13 cellular contexts compared by ENCODE assay signal in genomic region chr2:25825238-25825637, GRCh38. TPM values are rescaled to one million over a fixed set of nuclear protein-coding genes. Genes with fewer than 3 reads are reported as not detected.
A peak's percentile ranks its signal among the peaks of the same experiment; 100 is the strongest.
DNase-seq lines count a peak whose midpoint lies in the region; ATAC-seq and FAIRE-seq lines count a peak whose summit lies in the region.
"Had no signal": no experiment of that assay in that cellular context is flagged by ENCODE, and none has a peak within 500 bp of the region (broad histone marks: within the 10 kb centered on the region; RNA-seq: fewer than 3 reads in every experiment).

No MANE protein-coding gene starts in this region.

- H3K36me3 Mint-ChIP-seq in stimulated activated effector memory CD8-positive, alpha-beta T cell treated with anti-CD3 and anti-CD28 coated beads, Interleukin-12 subunit alpha, Interleukin-12 subunit beta, amount 100 ng/mL, for 72 hours, result peaks cover 10% of the 10 kb centered on the region

- H3K9me3 Mint-ChIP-seq in stimulated activated effector memory CD8-positive, alpha-beta T cell treated with anti-CD3 and anti-CD28 coated beads, Interleukin-12 subunit alpha, Interleukin-12 subunit beta, amount 100 ng/mL, for 72 hours, result no peaks in the 10 kb centered on the region

- no peak overlapping the region for H3K4me3 ChIP-seq in effector memory CD4-positive, alpha-beta T cell (ENCODE audit: insufficient read depth, low read depth, low read length, poor library complexity, severe bottlenecking)

- DNase-seq in NCI-H510A (lab: John Stamatoyannopoulos, UW) (peak; percentile 9), NCI-H510A treated with DMSO at 0.1 percent for 48 hours (lab: John Stamatoyannopoulos, UW) (no peak), activated T-cell treated with anti-CD3 and anti-CD28 coated beads for 24 hours (ENCODE audit: low read depth) (peak; percentile 38), midbrain (lab: John Stamatoyannopoulos, UW) (no peak), NCI-H146 (lab: John Stamatoyannopoulos, UW) (no peak), frontal cortex (ENCODE audit: low spot score in 2 of 2) (no peak)
- DNase-seq in effector memory CD4-positive, alpha-beta T cell, result peak in 2 of 3 donors; percentile 2 to 15
- DNase-seq in stimulated activated effector memory CD8-positive, alpha-beta T cell treated with anti-CD3 and anti-CD28 coated beads, Interleukin-12 subunit alpha, Interleukin-12 subunit beta, amount 100 ng/mL, for 72 hours (ENCODE audit: low spot score in 2 of 2), result peak in 1 of 2 donors; percentile 67
- DNase-seq: effector CD8-positive, alpha-beta T cell; GOT3; KBM-7; right cardiac atrium; SK-N-SH had no signal

- H3K4me1 ChIP-seq in effector memory CD4-positive, alpha-beta T cell (ENCODE audit: control insufficient read depth, insufficient read depth, low read length, poor library complexity, severe bottlenecking), result peaks cover 7% of the 10 kb centered on the region

- no peaks in the 10 kb centered on the region for H3K36me3 ChIP-seq in effector memory CD4-positive, alpha-beta T cell (ENCODE audit: control insufficient read depth, insufficient read depth, low read length)

- H3K27ac ChIP-seq in effector memory CD4-positive, alpha-beta T cell (ENCODE audit: insufficient read depth, low read length, poor library complexity, severe bottlenecking), result peak overlapping the region; percentile 15

- ATAC-seq in stimulated activated effector memory CD8-positive, alpha-beta T cell treated with anti-CD3 and anti-CD28 coated beads, Interleukin-12 subunit alpha, Interleukin-12 subunit beta, amount 100 ng/mL, for 72 hours, result peak; percentile 99
- ATAC-seq: right cardiac atrium had no signal

- H3K9me3 ChIP-seq in effector memory CD4-positive, alpha-beta T cell (ENCODE audit: control insufficient read depth, low read length), result no peaks in the 10 kb centered on the region
- H3K9me3 ChIP-seq: SK-N-SH had no signal

- peak overlapping the region; percentile 60 for H3K27ac Mint-ChIP-seq in stimulated activated effector memory CD8-positive, alpha-beta T cell treated with anti-CD3 and anti-CD28 coated beads, Interleukin-12 subunit alpha, Interleukin-12 subunit beta, amount 100 ng/mL, for 72 hours

- peak overlapping the region; percentile 78 for H3K4me3 Mint-ChIP-seq in stimulated activated effector memory CD8-positive, alpha-beta T cell treated with anti-CD3 and anti-CD28 coated beads, Interleukin-12 subunit alpha, Interleukin-12 subunit beta, amount 100 ng/mL, for 72 hours

- H3K4me1 Mint-ChIP-seq in stimulated activated effector memory CD8-positive, alpha-beta T cell treated with anti-CD3 and anti-CD28 coated beads, Interleukin-12 subunit alpha, Interleukin-12 subunit beta, amount 100 ng/mL, for 72 hours, result peaks cover 55% of the 10 kb centered on the region

- H3K27me3 ChIP-seq in effector memory CD4-positive, alpha-beta T cell (replicated peaks; ENCODE audit: control insufficient read depth, insufficient read depth, low read length, poor library complexity, severe bottlenecking), result no peaks in the 10 kb centered on the region

- FAIRE-seq in frontal cortex (lab: Jason Lieb, UNC), result no peak

RNA-seq across cellular contexts. Expression of gene ASXL2, which starts 53.0 kb away (rescaled TPM):
- total RNA-seq in frontal cortex, result 3.3 TPM

Comparison
In these comparisons a context has a peak if more than half of its experiments do, and no peak if none do; other contexts are left out.
1. DNase-seq: peak in NCI-H510A (single experiment), activated T-cell treated with anti-CD3 and anti-CD28 coated beads for 24 hours (single experiment) and effector memory CD4-positive, alpha-beta T cell (2 of 3); none in NCI-H510A treated with DMSO at 0.1 percent for 48 hours (single experiment), midbrain (single experiment), NCI-H146 (single experiment) and frontal cortex (0 of 2).